In genomic region chr1:167599839-167600581, GRCh38 we compare ENCODE assay signal across 8 cellular contexts. TPM values are rescaled to one million over a fixed set of nuclear protein-coding genes. Genes with fewer than 3 reads are reported as not detected.
A peak's percentile ranks its signal among the peaks of the same experiment; 100 is the strongest.
DNase-seq lines count a peak whose midpoint lies in the region; ATAC-seq, FAIRE-seq and TF ChIP-seq lines count a peak whose summit lies in the region.

No MANE protein-coding gene starts in this region.

- TF ChIP-seq CTCF in fibroblast of mammary gland (conservative IDR thresholded peaks at IDR 0.05; ENCODE audit: control insufficient read depth, insufficient read depth, low read depth, low read length) (peak; percentile 46), progenitor cell of endocrine pancreas (IDR thresholded peaks at IDR 0.05; ENCODE audit: unreplicated experiment) (peak; percentile 21), Calu3 (IDR thresholded peaks at IDR 0.05; ENCODE audit: unreplicated experiment) (no peak)

- H3K9me3 Mint-ChIP-seq in progenitor cell of endocrine pancreas (ENCODE audit: low read depth) (peaks cover 4% of the 10 kb centered on the region), Calu3 (ENCODE audit: low read depth, unreplicated experiment) (no peaks in the 10 kb centered on the region)

- no peak overlapping the region for H3K4me3 ChIP-seq in fibroblast of mammary gland (ENCODE audit: control insufficient read depth, low read depth, low read length)

- no peak for TF ChIP-seq POLR2A in H54 (IDR thresholded peaks at IDR 0.05; ENCODE audit: low read depth, low read length)

- no peak for FAIRE-seq in H54 (lab: Jason Lieb, UNC)

- H3K36me3 Mint-ChIP-seq in progenitor cell of endocrine pancreas (ENCODE audit: insufficient read depth), result no peaks in the 10 kb centered on the region
- no peaks in the 10 kb centered on the region for H3K36me3 Mint-ChIP-seq in Calu3 (ENCODE audit: insufficient read depth, unreplicated experiment)

- no peak for DNase-seq in activated CD4-positive, CD25-positive, alpha-beta regulatory T cell (lab: John Stamatoyannopoulos, UW)
- DNase-seq in H54 (ENCODE audit: insufficient read length, low spot score) (peak; percentile 23), M059J (ENCODE audit: low read depth) (peak; percentile 87), fibroblast of mammary gland (ENCODE audit: low read depth) (peak; percentile 57), progenitor cell of endocrine pancreas (ENCODE audit: low spot score, unreplicated experiment) (no peak), Calu3 (no peak)
- DNase-seq in activated CD8-positive, alpha-beta memory T cell treated with anti-CD3 and anti-CD28 coated beads, Interleukin-2, amount 50 U/mL, for 1 hour (ENCODE audit: extremely low read depth), result peak; percentile 9

- no peak overlapping the region for H3K27ac Mint-ChIP-seq in progenitor cell of endocrine pancreas
- H3K27ac Mint-ChIP-seq in Calu3 (ENCODE audit: unreplicated experiment), result no peak overlapping the region

- CTCF ChIA-PET in Calu3 (lab: Charles Lee), result interaction anchor here (0.7 to 1.5 kb wide), 5 partner anchors 28 to 482 kb away, joined by 3 to 5 read pairs (median 4); no protein-coding TSS in a partner anchor

- ATAC-seq in activated CD4-positive, CD25-positive, alpha-beta regulatory T cell treated with anti-CD3 and anti-CD28 coated beads, Interleukin-2, amount 50 U/mL, for 24 hours, result peak; percentile 73 to 85

- H3K4me3 Mint-ChIP-seq in progenitor cell of endocrine pancreas (ENCODE audit: low read depth) (no peak overlapping the region), Calu3 (ENCODE audit: low read depth, unreplicated experiment) (no peak overlapping the region)

- no peaks in the 10 kb centered on the region for H3K27me3 Mint-ChIP-seq in progenitor cell of endocrine pancreas
- H3K27me3 Mint-ChIP-seq in Calu3 (ENCODE audit: unreplicated experiment), result peaks cover 44% of the 10 kb centered on the region

- intact Hi-C loops in Calu3 (cut with micrococcal nuclease; ENCODE audit: unreplicated experiment), result loop anchor here (1.0 kb wide), 1 partner anchor 88 kb away; no protein-coding TSS in a partner anchor

- BruUV-seq in Calu3 (replicated peaks; lab: Mats Ljungman, UMichigan), result no TSS peak

- H3K4me1 Mint-ChIP-seq in progenitor cell of endocrine pancreas (ENCODE audit: low read depth), result peaks cover 5% of the 10 kb centered on the region
- H3K4me1 Mint-ChIP-seq in Calu3 (ENCODE audit: low read depth, unreplicated experiment), result no peaks in the 10 kb centered on the region

RNA-seq across cellular contexts. Expression of gene RCSD1, which starts 30.0 kb away (rescaled TPM):
- 0.15 and 0.81 TPM in 2 replicates for total RNA-seq in M059J (2014; rRNA removed; shearing (Covaris generic))
- 0.22 and 0.38 TPM in 2 replicates for total RNA-seq in progenitor cell of endocrine pancreas
- not detected in 2 replicates for total RNA-seq in Calu3 (2022)

RNA-seq across cellular contexts. Expression of gene CREG1, which starts 46.4 kb away (rescaled TPM):
- total RNA-seq in M059J (2014; rRNA removed; shearing (Covaris generic)), result 74.8 and 81.5 TPM in 2 replicates
- total RNA-seq in progenitor cell of endocrine pancreas, result 27.7 and 32.3 TPM in 2 replicates
- 55.0 and 69.3 TPM in 2 replicates for total RNA-seq in Calu3 (2022)

Comparison
In these comparisons a context has a peak if more than half of its experiments do, and no peak if none do; other contexts are left out.
1. DNase-seq: peak in H54 (single experiment), M059J (single experiment), activated CD8-positive, alpha-beta memory T cell treated with anti-CD3 and anti-CD28 coated beads, Interleukin-2, amount 50 U/mL, for 1 hour (single experiment) and fibroblast of mammary gland (single experiment); none in activated CD4-positive, CD25-positive, alpha-beta regulatory T cell (0 of 4), progenitor cell of endocrine pancreas (single experiment) and Calu3 (single experiment).